ENCODE assay signal across 19 cellular contexts in the genomic region with DNA sequence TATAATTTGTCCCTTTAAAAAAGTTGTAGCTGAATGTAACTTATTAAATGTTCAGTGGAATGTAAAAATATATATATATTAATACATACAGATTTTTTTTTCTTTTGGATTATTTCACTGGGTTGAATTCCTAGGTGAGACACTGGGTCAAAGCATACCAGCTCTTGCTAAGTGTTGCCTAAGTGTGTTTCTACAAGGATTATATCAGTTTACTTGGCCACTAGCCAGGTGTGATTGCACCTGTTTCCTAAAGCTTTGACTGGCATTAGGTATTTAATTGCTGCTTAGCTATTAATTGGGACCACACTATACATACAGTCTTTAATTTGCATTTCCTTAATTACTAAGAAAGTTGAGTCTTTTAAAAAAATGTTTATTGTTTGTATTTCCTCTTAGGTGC. TPM values are rescaled to one million over a fixed set of nuclear protein-coding genes. Genes with fewer than 3 reads are reported as not detected.
A peak's percentile ranks its signal among the peaks of the same experiment; 100 is the strongest.
DNase-seq lines count a peak whose midpoint lies in the region; ATAC-seq, FAIRE-seq and TF ChIP-seq lines count a peak whose summit lies in the region.
"Had no signal": no experiment of that assay in that cellular context is flagged by ENCODE, and none has a peak within 500 bp of the region (broad histone marks: within the 10 kb centered on the region; RNA-seq: fewer than 3 reads in every experiment).

No MANE protein-coding gene starts in this region.

- in situ Hi-C loops in K562 (cut with MboI) = no loop called here

- peak in 2 of 3 experiments; percentile 30 to 76 for DNase-seq in NCI-H1417 (lab: John Stamatoyannopoulos, UW)
- DNase-seq in NCI-H1417 treated with DMSO at 0.1 percent for 48 hours (lab: John Stamatoyannopoulos, UW) = no peak
- peak; percentile 17 to 62 for DNase-seq in NCI-H524 (lab: John Stamatoyannopoulos, UW)
- no peak for DNase-seq in NCI-H524 treated with DMSO at 0.1 percent for 48 hours (lab: John Stamatoyannopoulos, UW)
- DNase-seq in NCI-H1105 (lab: John Stamatoyannopoulos, UW) = peak; percentile 56
- no peak for DNase-seq in K562 (ENCODE audit: extremely low read depth in 1 of 4, low spot score in 3 of 4)
- DNase-seq in right lobe of liver = no peak
- DNase-seq: 8988T, DMS79, HFFc6, NCI-H1694, NCI-H526 treated with DMSO at 0.1 percent for 48 hours, PC-9, T-helper 1 cell, T-helper 9 cell had no signal

- TF ChIP-seq CTCF in K562 (IDR thresholded peaks at IDR 0.05 in 2 of 3, conservative IDR thresholded peaks at IDR 0.05 in 1 of 3; ENCODE audit: insufficient read depth in 2 of 3, low read depth in 1 of 3, low read length in 3 of 3) = no peak
- TF ChIP-seq CTCF in right lobe of liver (IDR thresholded peaks at IDR 0.05) = no peak

- TF ChIP-seq POLR2A in K562 (conservative IDR thresholded peaks at IDR 0.05) (no peak), right lobe of liver (IDR thresholded peaks at IDR 0.05) (no peak)

- BruUV-seq in K562 (replicated peaks; lab: Mats Ljungman, UMichigan) = no TSS peak

- no peak for ATAC-seq in K562
- no peak for ATAC-seq in GM18520 (IDR thresholded peaks at IDR 0.05; ENCODE audit: unreplicated experiment)
- ATAC-seq in right lobe of liver = no peak

- H4K20me1 ChIP-seq in K562 (replicated peaks; ENCODE audit: control insufficient read depth, insufficient read depth, low read length) = no peaks in the 10 kb centered on the region

- H2AFZ ChIP-seq in K562 (ENCODE audit: low read depth, low read length) = no peak overlapping the region
- H2AFZ ChIP-seq: PC-9 had no signal

- intact Hi-C loops in K562 (cut with micrococcal nuclease) = no loop called here
- intact Hi-C loops in right lobe of liver (cut with DNase I) = no loop called here

- no peak overlapping the region for H3K9ac ChIP-seq in K562 (ENCODE audit: insufficient read depth in 1 of 2, low read depth in 2 of 2, low read length in 2 of 2)

- H3K27ac ChIP-seq in K562 (ENCODE audit: extremely low read depth, low read depth, low read length) (no peak overlapping the region), right lobe of liver (no peak overlapping the region)
- H3K27ac ChIP-seq: PC-9 had no signal

- FAIRE-seq in K562 (lab: Jason Lieb, UNC) = no peak
- FAIRE-seq: H54 had no signal

- H3K79me2 ChIP-seq in K562 (ENCODE audit: control insufficient read depth, insufficient read depth, low read length) = no peaks in the 10 kb centered on the region

- TF ChIP-seq RAD21 in K562 (CRISPR knock-in tag; conservative IDR thresholded peaks at IDR 0.05 in 1 of 2, IDR thresholded peaks at IDR 0.05 in 1 of 2) = no peak

- H3K4me1 ChIP-seq in K562 (replicated peaks in 1 of 2; ENCODE audit: control insufficient read depth in 2 of 2, insufficient read depth in 2 of 2, low read length in 2 of 2) (peaks cover 0 to 4% of the 10 kb centered on the region in 2 experiments; a peak in 3 of 5 replicates), right lobe of liver (no peaks in the 10 kb centered on the region)

- H3K4me2 ChIP-seq in K562 (ENCODE audit: insufficient read depth, low read length) = no peak overlapping the region
- H3K4me2 ChIP-seq: PC-9 had no signal

- CTCF ChIA-PET in K562 (lab: Yijun Ruan, JAX; ENCODE audit: low intra/inter-chr PET ratio) = no interaction called here

- H3K36me3 ChIP-seq in K562 (ENCODE audit: control insufficient read depth, insufficient read depth, low read length) (no peaks in the 10 kb centered on the region), right lobe of liver (no peaks in the 10 kb centered on the region)

- H3K27me3 ChIP-seq in K562 (ENCODE audit: control insufficient read depth in 2 of 2, insufficient read depth in 2 of 2, low read length in 2 of 2) (peaks cover 0 to 5% of the 10 kb centered on the region in 2 experiments; a peak in 2 of 5 replicates), right lobe of liver (no peaks in the 10 kb centered on the region)

- TF ChIP-seq EP300 in K562 (IDR thresholded peaks at IDR 0.05; ENCODE audit: low read length) = no peak

- H3K4me3 ChIP-seq in K562 (no peak overlapping the region), right lobe of liver (no peak overlapping the region)
- H3K4me3 ChIP-seq: PC-9 had no signal

- POLR2A ChIA-PET in K562 (lab: Yijun Ruan, JAX) = interaction anchor here (1.3 kb wide), 1 partner anchor 9 kb away, joined by 3 read pairs; no protein-coding TSS in a partner anchor

- H3K9me3 ChIP-seq in K562 (replicated peaks; ENCODE audit: control insufficient read depth, insufficient read depth, low read depth, low read length) (no peaks in the 10 kb centered on the region), right lobe of liver (no peaks in the 10 kb centered on the region)

- no peaks in the 10 kb centered on the region for H3K9me1 ChIP-seq in K562 (ENCODE audit: control insufficient read depth, insufficient read depth, low read length)

TF ChIP-seq in K562, 482 proteins besides CTCF, POLR2A, EP300 and RAD21:
- TF ChIP-seq NFIC (IDR thresholded peaks at IDR 0.05) (peak; percentile 31; the same call in 1 of the 2 replicates), SRSF3 (IDR thresholded peaks at IDR 0.05; ENCODE audit: insufficient read depth, low read length) (no peak)

RNA-seq across cellular contexts. Expression of gene ELOVL3, which starts 5.5 kb away (rescaled TPM):
- total RNA-seq in K562 (2011; cell fraction: chromatin; rRNA removed; ENCODE audit: low replicate concordance) = 0.32 and 1.4 TPM in 2 replicates
- total RNA-seq in K562 (2011; cell fraction: nucleolus; rRNA removed) = 1.5 and 1.6 TPM in 2 replicates
- total RNA-seq in K562 (2011; cell fraction: nucleoplasm; rRNA removed) = 1.6 and 2.0 TPM in 2 replicates
- total RNA-seq in K562 (2014; rRNA removed) (0.32 and 1.3 TPM in 2 replicates), K562 (2014; rRNA removed; fragmentation: Illumina TruSeq; extraction: Trizol) (0.87 and 1.3 TPM in 2 replicates), K562 (2015; rRNA removed; fragmentation: Illumina TruSeq; extraction: Trizol) (0.75 and 0.87 TPM in 2 replicates), K562 (2021) (0.86 and 1.2 TPM in 2 replicates), right lobe of liver (not detected)
- polyA plus RNA-seq in K562 (2011; rRNA removed) (1.9 and 3.0 TPM in 2 replicates), K562 (2014; fragmentation: Illumina TruSeq; extraction: Trizol) (1.3 and 1.5 TPM in 2 replicates), K562 (2014; fragmentation: Nextera tagmentation; extraction: Ambion mirVana) (1 to 10 TPM; 2.5 to 3.3 TPM), K562 (2014; rRNA removed) (0.86 and 1.3 TPM in 2 replicates)
- 2.1 and 2.9 TPM in 2 replicates for polyA plus RNA-seq in K562 (2011; cell fraction: cytosol; rRNA removed)
- 0.69 and 1.2 TPM in 2 replicates for polyA plus RNA-seq in K562 (2011; cell fraction: nucleus; rRNA removed)
- 0.47 and 0.51 TPM in 2 replicates for polyA plus RNA-seq in K562 (2012)
- polyA minus RNA-seq in K562 (2011; rRNA and poly(A)+ RNA removed) = 0.84 and 1.1 TPM in 2 replicates
- polyA minus RNA-seq in K562 (2011; cell fraction: cytosol; rRNA and poly(A)+ RNA removed) = not detected in 2 replicates
- 0.13 and 1.1 TPM in 2 replicates for polyA minus RNA-seq in K562 (2011; cell fraction: nucleus; rRNA and poly(A)+ RNA removed)

RNA-seq across cellular contexts. Expression of gene PITX3, which starts 20.7 kb away (rescaled TPM):
- not detected in 2 replicates for total RNA-seq in K562 (2011; cell fraction: chromatin; rRNA removed; ENCODE audit: low replicate concordance)
- total RNA-seq in K562 (2011; cell fraction: nucleolus; rRNA removed) = 0.17 and 0.53 TPM in 2 replicates
- not detected in 2 replicates for total RNA-seq in K562 (2011; cell fraction: nucleoplasm; rRNA removed)
- total RNA-seq in K562 (2014; rRNA removed) (0.37 and 0.95 TPM in 2 replicates), K562 (2014; rRNA removed; fragmentation: Illumina TruSeq; extraction: Trizol) (not detected in 2 replicates), K562 (2015; rRNA removed; fragmentation: Illumina TruSeq; extraction: Trizol) (not detected in 2 replicates), K562 (2021) (0.56 and 0.98 TPM in 2 replicates), right lobe of liver (not detected)
- polyA plus RNA-seq in K562 (2011; rRNA removed) (not detected in 2 replicates), K562 (2014; fragmentation: Illumina TruSeq; extraction: Trizol) (0.11 TPM in 1 of 2 replicates, not detected in the other), K562 (2014; fragmentation: Nextera tagmentation; extraction: Ambion mirVana) (not detected), K562 (2014; rRNA removed) (0.30 and 0.32 TPM in 2 replicates)
- polyA plus RNA-seq in K562 (2011; cell fraction: cytosol; rRNA removed) = 0.12 and 0.60 TPM in 2 replicates
- 0.10 and 0.11 TPM in 2 replicates for polyA plus RNA-seq in K562 (2011; cell fraction: nucleus; rRNA removed)
- 0.07 TPM in 1 of 2 replicates, not detected in the other for polyA plus RNA-seq in K562 (2012)
- polyA minus RNA-seq in K562 (2011; rRNA and poly(A)+ RNA removed) = not detected in 2 replicates
- not detected in 2 replicates for polyA minus RNA-seq in K562 (2011; cell fraction: cytosol; rRNA and poly(A)+ RNA removed)
- not detected in 2 replicates for polyA minus RNA-seq in K562 (2011; cell fraction: nucleus; rRNA and poly(A)+ RNA removed)
- total RNA-seq: PC-9 had no signal
- polyA plus RNA-seq: AG04450, CD14-positive monocyte had no signal

RNA-seq across cellular contexts. Expression of gene GBF1, which starts 24.7 kb away (rescaled TPM):
- total RNA-seq in K562 (2011; cell fraction: chromatin; rRNA removed; ENCODE audit: low replicate concordance) = 75.4 and 122 TPM in 2 replicates
- 51.5 and 52.9 TPM in 2 replicates for total RNA-seq in K562 (2011; cell fraction: nucleolus; rRNA removed)
- total RNA-seq in K562 (2011; cell fraction: nucleoplasm; rRNA removed) = 48.7 and 49.8 TPM in 2 replicates
- total RNA-seq in K562 (2014; rRNA removed) (11.1 and 13.5 TPM in 2 replicates), K562 (2014; rRNA removed; fragmentation: Illumina TruSeq; extraction: Trizol) (9.4 and 10.0 TPM in 2 replicates), K562 (2015; rRNA removed; fragmentation: Illumina TruSeq; extraction: Trizol) (10.3 and 11.4 TPM in 2 replicates), K562 (2021) (25.0 and 28.0 TPM in 2 replicates), right lobe of liver (10 to 100 TPM; 22.6 to 27.2 (median 23.7) TPM)
- polyA plus RNA-seq in K562 (2011; rRNA removed) (8.7 and 19.9 TPM in 2 replicates), K562 (2014; fragmentation: Illumina TruSeq; extraction: Trizol) (21.4 and 22.8 TPM in 2 replicates), K562 (2014; fragmentation: Nextera tagmentation; extraction: Ambion mirVana) (1 to 10 TPM in 1 of 2 experiments, under 1 TPM in 1; 0.69 to 1.3 TPM), K562 (2014; rRNA removed) (9.9 and 11.3 TPM in 2 replicates)
- polyA plus RNA-seq in K562 (2011; cell fraction: cytosol; rRNA removed) = 8.4 and 10.0 TPM in 2 replicates
- 40.7 and 41.9 TPM in 2 replicates for polyA plus RNA-seq in K562 (2011; cell fraction: nucleus; rRNA removed)
- 19.5 and 27.2 TPM in 2 replicates for polyA plus RNA-seq in K562 (2012)
- 22.8 and 34.0 TPM in 2 replicates for polyA minus RNA-seq in K562 (2011; rRNA and poly(A)+ RNA removed)
- 24.3 and 30.0 TPM in 2 replicates for polyA minus RNA-seq in K562 (2011; cell fraction: cytosol; rRNA and poly(A)+ RNA removed)
- polyA minus RNA-seq in K562 (2011; cell fraction: nucleus; rRNA and poly(A)+ RNA removed) = 24.9 and 58.9 TPM in 2 replicates

Comparison
In these comparisons a context has a peak if more than half of its experiments do, and no peak if none do; other contexts are left out.
1. DNase-seq: peak in NCI-H1417 (2 of 3), NCI-H524 (2 of 2) and NCI-H1105 (single experiment); none in NCI-H1417 treated with DMSO at 0.1 percent for 48 hours (single experiment), NCI-H524 treated with DMSO at 0.1 percent for 48 hours (single experiment), K562 (0 of 4) and right lobe of liver (0 of 3).